ENCODE assay signal across 9 cellular contexts in the genomic region with DNA sequence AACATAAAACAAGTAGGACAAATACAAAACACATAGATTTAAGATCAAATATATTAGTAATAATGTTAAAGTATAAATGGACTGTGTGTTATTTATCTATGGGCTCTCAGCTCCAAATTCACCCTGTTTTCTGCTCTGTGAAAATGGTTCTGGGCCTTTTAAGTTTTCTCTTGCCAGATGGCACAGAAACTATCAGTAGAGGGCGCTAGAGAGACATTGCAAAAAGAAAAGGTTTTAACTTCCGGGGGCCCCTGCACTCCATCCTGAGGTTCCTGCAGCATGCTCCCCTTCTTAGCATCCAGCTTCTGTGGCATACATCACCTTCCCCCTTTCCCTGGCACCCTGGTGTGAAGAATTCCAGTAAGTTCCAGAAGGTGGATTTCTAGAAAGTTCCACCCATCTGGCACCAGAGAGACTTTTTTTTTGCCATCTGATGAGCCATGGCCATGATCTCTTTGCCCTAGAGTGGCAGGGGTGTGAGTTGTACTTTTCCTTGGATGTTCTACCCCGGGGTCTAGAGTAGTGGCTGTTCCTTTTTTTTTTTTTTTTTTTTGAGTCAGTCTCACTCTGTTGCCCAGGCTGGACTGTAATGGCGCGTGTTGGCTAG. TPM values are rescaled to one million over a fixed set of nuclear protein-coding genes. Genes with fewer than 3 reads are reported as not detected.
DNase-seq lines count a peak whose midpoint lies in the region; ATAC-seq, FAIRE-seq and TF ChIP-seq lines count a peak whose summit lies in the region.
"Had no signal": no experiment of that assay in that cellular context is flagged by ENCODE, and none has a peak within 500 bp of the region (broad histone marks: within the 10 kb centered on the region; RNA-seq: fewer than 3 reads in every experiment).

No MANE protein-coding gene starts in this region.

- H3K36me3 ChIP-seq in WERI-Rb-1 (no peaks in the 10 kb centered on the region), right lobe of liver (no peaks in the 10 kb centered on the region), tibial artery (no peaks in the 10 kb centered on the region)

- 68% methylated on average over 4 of the region's 5 CpGs for WGBS in right lobe of liver (ENCODE audit: insufficient coverage, low coverage, low lambda C conversion rate, missing lambda C conversion rate)

- no peaks in the 10 kb centered on the region for H3K9me3 ChIP-seq in WERI-Rb-1 (ENCODE audit: severe bottlenecking)
- no peaks in the 10 kb centered on the region for H3K9me3 ChIP-seq in right lobe of liver
- H3K9me3 ChIP-seq in tibial artery: no peaks in the 10 kb centered on the region

- TF ChIP-seq CTCF in WERI-Rb-1 (IDR thresholded peaks at IDR 0.05; ENCODE audit: low read depth, low read length) (0 out of 2 replicates have a peak, but pooled peaks have one; percentile 30), right lobe of liver (IDR thresholded peaks at IDR 0.05) (peak; percentile 9 to 37 (median 32)), tibial artery (IDR thresholded peaks at IDR 0.05) (no peak)

- ATAC-seq in right lobe of liver (no peak), HG02884 (IDR thresholded peaks at IDR 0.05; ENCODE audit: unreplicated experiment) (no peak)

- H3K4me3 ChIP-seq in WERI-Rb-1 (ENCODE audit: low read depth, low read length) (no peak overlapping the region), right lobe of liver (no peak overlapping the region), tibial artery (no peak overlapping the region)

- peak; percentile 4 for DNase-seq in Daoy (ENCODE audit: low read depth)
- peak; percentile 35 for DNase-seq in HT1080 (ENCODE audit: low read depth)
- no peak for DNase-seq in WERI-Rb-1
- DNase-seq in right lobe of liver: no peak
- DNase-seq in effector CD4-positive, alpha-beta T cell: no peak
- no peak for DNase-seq in H54 (ENCODE audit: insufficient read length, low spot score)
- no peak for DNase-seq in tibial artery
- DNase-seq: NCI-H2227 treated with DMSO at 0.1 percent for 48 hours had no signal

- intact Hi-C loops in right lobe of liver (cut with DNase I) (no loop called here), tibial artery (cut with DNase I; ENCODE audit: low total_unique reads) (no loop called here)

- TF ChIP-seq POLR2A in right lobe of liver (IDR thresholded peaks at IDR 0.05) (no peak), H54 (IDR thresholded peaks at IDR 0.05; ENCODE audit: low read depth, low read length) (no peak)

- H3K27ac ChIP-seq in WERI-Rb-1: no peak overlapping the region
- H3K27ac ChIP-seq in right lobe of liver: no peak overlapping the region
- no peak overlapping the region for H3K27ac ChIP-seq in tibial artery

- H3K27me3 ChIP-seq in WERI-Rb-1 (ENCODE audit: insufficient read depth, low read depth, severe bottlenecking): no peaks in the 10 kb centered on the region
- H3K27me3 ChIP-seq in right lobe of liver: no peaks in the 10 kb centered on the region
- H3K27me3 ChIP-seq in tibial artery: no peaks in the 10 kb centered on the region

- H3K4me1 ChIP-seq in right lobe of liver (no peaks in the 10 kb centered on the region), tibial artery (no peaks in the 10 kb centered on the region)

- FAIRE-seq in H54 (lab: Jason Lieb, UNC): no peak

RNA-seq across cellular contexts. Expression of a gene that starts 29.3 kb away (rescaled TPM):
- 52.9 and 64.9 TPM in 2 replicates for total RNA-seq in Daoy (2014; rRNA removed; shearing (Covaris generic))
- 55.3 and 59.0 TPM in 2 replicates for total RNA-seq in HT1080 (2014; rRNA removed; shearing (Covaris generic))
- polyA plus RNA-seq in HT1080 (2015; cell fraction: cytosol; rRNA removed): 41.9 and 55.9 TPM in 2 replicates
- 14.5 and 18.8 TPM in 2 replicates for polyA plus RNA-seq in HT1080 (2015; cell fraction: nucleus; rRNA removed)
- 10 to 100 TPM; 22.9 to 35.3 (median 23.5) TPM for total RNA-seq in right lobe of liver

RNA-seq across cellular contexts. Expression of a gene that starts 29.4 kb away (rescaled TPM):
- 84.1 and 91.9 TPM in 2 replicates for total RNA-seq in Daoy (2014; rRNA removed; shearing (Covaris generic))
- total RNA-seq in HT1080 (2014; rRNA removed; shearing (Covaris generic)): 66.2 and 68.8 TPM in 2 replicates
- 72.9 and 91.1 TPM in 2 replicates for polyA plus RNA-seq in HT1080 (2015; cell fraction: cytosol; rRNA removed)
- 126 and 142 TPM in 2 replicates for polyA plus RNA-seq in HT1080 (2015; cell fraction: nucleus; rRNA removed)
- total RNA-seq in right lobe of liver: 10 to 100 TPM; 15.8 to 33.0 (median 21.5) TPM

RNA-seq across cellular contexts. Expression of a gene that starts 58.6 kb away (rescaled TPM):
- total RNA-seq in Daoy (2014; rRNA removed; shearing (Covaris generic)): 11.5 and 16.7 TPM in 2 replicates
- 14.2 and 14.9 TPM in 2 replicates for total RNA-seq in HT1080 (2014; rRNA removed; shearing (Covaris generic))
- 14.9 and 16.0 TPM in 2 replicates for polyA plus RNA-seq in HT1080 (2015; cell fraction: cytosol; rRNA removed)
- 14.9 and 16.3 TPM in 2 replicates for polyA plus RNA-seq in HT1080 (2015; cell fraction: nucleus; rRNA removed)
- total RNA-seq in right lobe of liver: 10 to 100 TPM; 12.8 to 22.3 (median 16.9) TPM

Comparison
In these comparisons a context has a peak if more than half of its experiments do, and no peak if none do; other contexts are left out.
1. DNase-seq: peak in Daoy (single experiment) and HT1080 (single experiment); none in WERI-Rb-1 (single experiment), right lobe of liver (0 of 3), effector CD4-positive, alpha-beta T cell (single experiment), H54 (single experiment) and tibial artery (0 of 2).
2. CTCF ChIP-seq: peak in WERI-Rb-1 (single experiment) and right lobe of liver (4 of 4); none in tibial artery (0 of 2).